In the genomic region with DNA sequence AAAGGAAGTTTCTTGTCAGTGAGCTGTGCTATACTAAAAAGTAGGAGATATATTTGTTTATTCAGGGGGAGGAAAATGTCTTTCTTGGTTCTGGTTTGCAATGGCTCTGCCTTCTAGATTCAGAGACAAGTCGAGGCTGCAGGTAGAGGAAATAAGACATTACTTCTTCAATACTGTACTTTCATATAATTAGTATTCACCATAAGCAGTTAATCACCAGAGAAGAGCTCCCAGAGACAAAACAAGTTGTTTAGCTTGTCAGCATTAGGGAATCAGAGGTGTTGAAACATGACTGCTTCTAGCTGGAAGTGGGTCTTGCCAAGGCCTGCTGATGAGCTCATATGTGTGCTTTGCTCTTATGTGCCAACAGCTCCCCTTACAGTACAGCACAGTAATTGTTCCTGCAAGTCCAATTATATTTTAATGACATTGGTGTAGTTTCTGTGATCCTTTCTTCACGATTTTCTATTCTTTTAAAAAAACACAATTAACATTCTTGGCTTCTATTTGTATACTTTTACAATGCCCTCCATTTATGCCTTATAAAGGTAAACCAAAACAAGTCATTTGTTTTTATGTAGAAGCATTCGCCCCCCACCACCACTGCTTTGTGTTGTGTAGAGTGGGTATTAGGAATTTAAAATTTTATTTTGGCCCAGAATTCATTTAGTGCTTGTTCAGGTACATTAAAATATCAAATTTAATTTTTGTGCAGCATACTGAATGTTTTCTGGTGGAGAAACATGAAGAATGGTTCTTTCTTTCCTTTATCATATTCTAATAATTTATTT, we compare ENCODE assay signal across 1 cellular context.
TF ChIP-seq lines count a peak whose summit lies in the region.

No MANE protein-coding gene starts in this region.

TF ChIP-seq in K562, 482 proteins besides CTCF, POLR2A, EP300 and RAD21 (continued from another document and continues in another):
- TF ChIP-seq, protein P1, sequence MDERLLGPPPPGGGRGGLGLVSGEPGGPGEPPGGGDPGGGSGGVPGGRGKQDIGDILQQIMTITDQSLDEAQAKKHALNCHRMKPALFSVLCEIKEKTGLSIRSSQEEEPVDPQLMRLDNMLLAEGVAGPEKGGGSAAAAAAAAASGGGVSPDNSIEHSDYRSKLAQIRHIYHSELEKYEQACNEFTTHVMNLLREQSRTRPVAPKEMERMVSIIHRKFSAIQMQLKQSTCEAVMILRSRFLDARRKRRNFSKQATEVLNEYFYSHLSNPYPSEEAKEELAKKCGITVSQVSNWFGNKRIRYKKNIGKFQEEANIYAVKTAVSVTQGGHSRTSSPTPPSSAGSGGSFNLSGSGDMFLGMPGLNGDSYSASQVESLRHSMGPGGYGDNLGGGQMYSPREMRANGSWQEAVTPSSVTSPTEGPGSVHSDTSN (CRISPR knock-in tag; IDR thresholded peaks at IDR 0.05; ENCODE audit: low read depth): no peak
- TF ChIP-seq, protein P1 (tag; conservative IDR thresholded peaks at IDR 0.05; ENCODE audit: low read depth): peak; percentile 85
- no peak for TF ChIP-seq KLF10 (CRISPR knock-in tag; IDR thresholded peaks at IDR 0.05)
- TF ChIP-seq GABPB2 (CRISPR knock-in tag; conservative IDR thresholded peaks at IDR 0.05): no peak
- TF ChIP-seq GABPA (tag; conservative IDR thresholded peaks at IDR 0.05; ENCODE audit: low read depth): no peak
- TF ChIP-seq, protein P2, sequence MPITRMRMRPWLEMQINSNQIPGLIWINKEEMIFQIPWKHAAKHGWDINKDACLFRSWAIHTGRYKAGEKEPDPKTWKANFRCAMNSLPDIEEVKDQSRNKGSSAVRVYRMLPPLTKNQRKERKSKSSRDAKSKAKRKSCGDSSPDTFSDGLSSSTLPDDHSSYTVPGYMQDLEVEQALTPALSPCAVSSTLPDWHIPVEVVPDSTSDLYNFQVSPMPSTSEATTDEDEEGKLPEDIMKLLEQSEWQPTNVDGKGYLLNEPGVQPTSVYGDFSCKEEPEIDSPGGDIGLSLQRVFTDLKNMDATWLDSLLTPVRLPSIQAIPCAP (CRISPR knock-in tag; IDR thresholded peaks at IDR 0.05; ENCODE audit: borderline replicate concordance): no peak
- no peak for TF ChIP-seq PRMT5 (CRISPR knock-in tag; IDR thresholded peaks at IDR 0.05)
- TF ChIP-seq HDGF (IDR thresholded peaks at IDR 0.05): no peak
- TF ChIP-seq CHD2 (IDR thresholded peaks at IDR 0.05; ENCODE audit: low read depth, low read length): no peak
- no peak for TF ChIP-seq ZFP1 (CRISPR knock-in tag; IDR thresholded peaks at IDR 0.05)
- TF ChIP-seq MTA1 (IDR thresholded peaks at IDR 0.05; ENCODE audit: borderline replicate concordance): no peak
- no peak for TF ChIP-seq HMGN3 (IDR thresholded peaks at IDR 0.05; ENCODE audit: borderline replicate concordance, extremely low read depth, insufficient read length, low read depth, low read length)
- TF ChIP-seq, protein P3, sequence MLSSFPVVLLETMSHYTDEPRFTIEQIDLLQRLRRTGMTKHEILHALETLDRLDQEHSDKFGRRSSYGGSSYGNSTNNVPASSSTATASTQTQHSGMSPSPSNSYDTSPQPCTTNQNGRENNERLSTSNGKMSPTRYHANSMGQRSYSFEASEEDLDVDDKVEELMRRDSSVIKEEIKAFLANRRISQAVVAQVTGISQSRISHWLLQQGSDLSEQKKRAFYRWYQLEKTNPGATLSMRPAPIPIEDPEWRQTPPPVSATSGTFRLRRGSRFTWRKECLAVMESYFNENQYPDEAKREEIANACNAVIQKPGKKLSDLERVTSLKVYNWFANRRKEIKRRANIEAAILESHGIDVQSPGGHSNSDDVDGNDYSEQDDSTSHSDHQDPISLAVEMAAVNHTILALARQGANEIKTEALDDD (IDR thresholded peaks at IDR 0.05): no peak
- no peak for TF ChIP-seq NFRKB (IDR thresholded peaks at IDR 0.05; ENCODE audit: low read depth)
- no peak for TF ChIP-seq KLF1 (tag; IDR thresholded peaks at IDR 0.05)
- TF ChIP-seq, protein P4, sequence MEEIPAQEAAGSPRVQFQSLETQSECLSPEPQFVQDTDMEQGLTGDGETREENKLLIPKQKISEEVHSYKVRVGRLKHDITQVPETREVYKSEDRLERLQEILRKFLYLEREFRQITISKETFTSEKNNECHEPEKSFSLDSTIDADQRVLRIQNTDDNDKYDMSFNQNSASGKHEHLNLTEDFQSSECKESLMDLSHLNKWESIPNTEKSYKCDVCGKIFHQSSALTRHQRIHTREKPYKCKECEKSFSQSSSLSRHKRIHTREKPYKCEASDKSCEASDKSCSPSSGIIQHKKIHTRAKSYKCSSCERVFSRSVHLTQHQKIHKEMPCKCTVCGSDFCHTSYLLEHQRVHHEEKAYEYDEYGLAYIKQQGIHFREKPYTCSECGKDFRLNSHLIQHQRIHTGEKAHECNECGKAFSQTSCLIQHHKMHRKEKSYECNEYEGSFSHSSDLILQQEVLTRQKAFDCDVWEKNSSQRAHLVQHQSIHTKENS (CRISPR knock-in tag; IDR thresholded peaks at IDR 0.05): no peak
- TF ChIP-seq FOXK2 (conservative IDR thresholded peaks at IDR 0.05 in 1 of 2, IDR thresholded peaks at IDR 0.05 in 1 of 2; ENCODE audit: low read depth in 2 of 2): no peak
- TF ChIP-seq HDAC3 (IDR thresholded peaks at IDR 0.05; ENCODE audit: borderline replicate concordance, partially characterized antibody): no peak
- peak; percentile 82 for TF ChIP-seq JUN (IDR thresholded peaks at IDR 0.05; ENCODE audit: borderline replicate concordance, low read depth, low read length)
- no peak for TF ChIP-seq JUN (CRISPR knock-in tag; IDR thresholded peaks at IDR 0.05; ENCODE audit: borderline replicate concordance)
- no peak for TF ChIP-seq ZNF212 (CRISPR knock-in tag; IDR thresholded peaks at IDR 0.05)
- no peak for TF ChIP-seq C11orf30 (IDR thresholded peaks at IDR 0.05; ENCODE audit: low read depth)
- TF ChIP-seq COPS2 (conservative IDR thresholded peaks at IDR 0.05): no peak
- TF ChIP-seq, protein P5, sequence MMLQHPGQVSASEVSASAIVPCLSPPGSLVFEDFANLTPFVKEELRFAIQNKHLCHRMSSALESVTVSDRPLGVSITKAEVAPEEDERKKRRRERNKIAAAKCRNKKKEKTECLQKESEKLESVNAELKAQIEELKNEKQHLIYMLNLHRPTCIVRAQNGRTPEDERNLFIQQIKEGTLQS (IDR thresholded peaks at IDR 0.05): peak; percentile 84
- TF ChIP-seq, protein P5 (CRISPR knock-in tag; conservative IDR thresholded peaks at IDR 0.05): 0 out of 2 replicates have a peak, but pooled peaks have one; percentile 48
- no peak for TF ChIP-seq HMG20B (CRISPR knock-in tag; IDR thresholded peaks at IDR 0.05)
- TF ChIP-seq, protein P6, sequence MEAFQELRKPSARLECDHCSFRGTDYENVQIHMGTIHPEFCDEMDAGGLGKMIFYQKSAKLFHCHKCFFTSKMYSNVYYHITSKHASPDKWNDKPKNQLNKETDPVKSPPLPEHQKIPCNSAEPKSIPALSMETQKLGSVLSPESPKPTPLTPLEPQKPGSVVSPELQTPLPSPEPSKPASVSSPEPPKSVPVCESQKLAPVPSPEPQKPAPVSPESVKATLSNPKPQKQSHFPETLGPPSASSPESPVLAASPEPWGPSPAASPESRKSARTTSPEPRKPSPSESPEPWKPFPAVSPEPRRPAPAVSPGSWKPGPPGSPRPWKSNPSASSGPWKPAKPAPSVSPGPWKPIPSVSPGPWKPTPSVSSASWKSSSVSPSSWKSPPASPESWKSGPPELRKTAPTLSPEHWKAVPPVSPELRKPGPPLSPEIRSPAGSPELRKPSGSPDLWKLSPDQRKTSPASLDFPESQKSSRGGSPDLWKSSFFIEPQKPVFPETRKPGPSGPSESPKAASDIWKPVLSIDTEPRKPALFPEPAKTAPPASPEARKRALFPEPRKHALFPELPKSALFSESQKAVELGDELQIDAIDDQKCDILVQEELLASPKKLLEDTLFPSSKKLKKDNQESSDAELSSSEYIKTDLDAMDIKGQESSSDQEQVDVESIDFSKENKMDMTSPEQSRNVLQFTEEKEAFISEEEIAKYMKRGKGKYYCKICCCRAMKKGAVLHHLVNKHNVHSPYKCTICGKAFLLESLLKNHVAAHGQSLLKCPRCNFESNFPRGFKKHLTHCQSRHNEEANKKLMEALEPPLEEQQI (IDR thresholded peaks at IDR 0.05): no peak
- TF ChIP-seq, protein P7, sequence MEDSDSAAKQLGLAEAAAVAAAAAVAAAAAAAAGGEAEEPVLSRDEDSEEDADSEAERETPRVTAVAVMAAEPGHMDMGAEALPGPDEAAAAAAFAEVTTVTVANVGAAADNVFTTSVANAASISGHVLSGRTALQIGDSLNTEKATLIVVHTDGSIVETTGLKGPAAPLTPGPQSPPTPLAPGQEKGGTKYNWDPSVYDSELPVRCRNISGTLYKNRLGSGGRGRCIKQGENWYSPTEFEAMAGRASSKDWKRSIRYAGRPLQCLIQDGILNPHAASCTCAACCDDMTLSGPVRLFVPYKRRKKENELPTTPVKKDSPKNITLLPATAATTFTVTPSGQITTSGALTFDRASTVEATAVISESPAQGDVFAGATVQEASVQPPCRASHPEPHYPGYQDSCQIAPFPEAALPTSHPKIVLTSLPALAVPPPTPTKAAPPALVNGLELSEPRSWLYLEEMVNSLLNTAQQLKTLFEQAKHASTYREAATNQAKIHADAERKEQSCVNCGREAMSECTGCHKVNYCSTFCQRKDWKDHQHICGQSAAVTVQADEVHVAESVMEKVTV (CRISPR knock-in tag; IDR thresholded peaks at IDR 0.05): peak; percentile 90
- no peak; the same call in 1 of the 2 replicates for TF ChIP-seq ETV1 (tag; conservative IDR thresholded peaks at IDR 0.05; ENCODE audit: low read depth)
- no peak for TF ChIP-seq KDM1A (IDR thresholded peaks at IDR 0.05)
- TF ChIP-seq, protein P8, sequence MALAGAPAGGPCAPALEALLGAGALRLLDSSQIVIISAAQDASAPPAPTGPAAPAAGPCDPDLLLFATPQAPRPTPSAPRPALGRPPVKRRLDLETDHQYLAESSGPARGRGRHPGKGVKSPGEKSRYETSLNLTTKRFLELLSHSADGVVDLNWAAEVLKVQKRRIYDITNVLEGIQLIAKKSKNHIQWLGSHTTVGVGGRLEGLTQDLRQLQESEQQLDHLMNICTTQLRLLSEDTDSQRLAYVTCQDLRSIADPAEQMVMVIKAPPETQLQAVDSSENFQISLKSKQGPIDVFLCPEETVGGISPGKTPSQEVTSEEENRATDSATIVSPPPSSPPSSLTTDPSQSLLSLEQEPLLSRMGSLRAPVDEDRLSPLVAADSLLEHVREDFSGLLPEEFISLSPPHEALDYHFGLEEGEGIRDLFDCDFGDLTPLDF (CRISPR knock-in tag; IDR thresholded peaks at IDR 0.05): no peak
- TF ChIP-seq, protein P9, sequence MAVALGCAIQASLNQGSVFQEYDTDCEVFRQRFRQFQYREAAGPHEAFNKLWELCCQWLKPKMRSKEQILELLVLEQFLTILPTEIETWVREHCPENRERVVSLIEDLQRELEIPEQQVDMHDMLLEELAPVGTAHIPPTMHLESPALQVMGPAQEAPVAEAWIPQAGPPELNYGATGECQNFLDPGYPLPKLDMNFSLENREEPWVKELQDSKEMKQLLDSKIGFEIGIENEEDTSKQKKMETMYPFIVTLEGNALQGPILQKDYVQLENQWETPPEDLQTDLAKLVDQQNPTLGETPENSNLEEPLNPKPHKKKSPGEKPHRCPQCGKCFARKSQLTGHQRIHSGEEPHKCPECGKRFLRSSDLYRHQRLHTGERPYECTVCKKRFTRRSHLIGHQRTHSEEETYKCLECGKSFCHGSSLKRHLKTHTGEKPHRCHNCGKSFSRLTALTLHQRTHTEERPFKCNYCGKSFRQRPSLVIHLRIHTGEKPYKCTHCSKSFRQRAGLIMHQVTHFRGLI (CRISPR knock-in tag; IDR thresholded peaks at IDR 0.05): no peak
- no peak for TF ChIP-seq TGIF2 (CRISPR knock-in tag; IDR thresholded peaks at IDR 0.05)
- TF ChIP-seq, protein P10, sequence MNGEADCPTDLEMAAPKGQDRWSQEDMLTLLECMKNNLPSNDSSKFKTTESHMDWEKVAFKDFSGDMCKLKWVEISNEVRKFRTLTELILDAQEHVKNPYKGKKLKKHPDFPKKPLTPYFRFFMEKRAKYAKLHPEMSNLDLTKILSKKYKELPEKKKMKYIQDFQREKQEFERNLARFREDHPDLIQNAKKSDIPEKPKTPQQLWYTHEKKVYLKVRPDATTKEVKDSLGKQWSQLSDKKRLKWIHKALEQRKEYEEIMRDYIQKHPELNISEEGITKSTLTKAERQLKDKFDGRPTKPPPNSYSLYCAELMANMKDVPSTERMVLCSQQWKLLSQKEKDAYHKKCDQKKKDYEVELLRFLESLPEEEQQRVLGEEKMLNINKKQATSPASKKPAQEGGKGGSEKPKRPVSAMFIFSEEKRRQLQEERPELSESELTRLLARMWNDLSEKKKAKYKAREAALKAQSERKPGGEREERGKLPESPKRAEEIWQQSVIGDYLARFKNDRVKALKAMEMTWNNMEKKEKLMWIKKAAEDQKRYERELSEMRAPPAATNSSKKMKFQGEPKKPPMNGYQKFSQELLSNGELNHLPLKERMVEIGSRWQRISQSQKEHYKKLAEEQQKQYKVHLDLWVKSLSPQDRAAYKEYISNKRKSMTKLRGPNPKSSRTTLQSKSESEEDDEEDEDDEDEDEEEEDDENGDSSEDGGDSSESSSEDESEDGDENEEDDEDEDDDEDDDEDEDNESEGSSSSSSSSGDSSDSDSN (IDR thresholded peaks at IDR 0.05; ENCODE audit: borderline replicate concordance in 1 of 2, low read depth in 2 of 2, low read length in 2 of 2): no peak
- no peak for TF ChIP-seq MCM7 (IDR thresholded peaks at IDR 0.05)
- TF ChIP-seq ZNF274 (IDR thresholded peaks at IDR 0.05; ENCODE audit: borderline replicate concordance, low read depth, low read length): no peak
- TF ChIP-seq ELF2 (CRISPR knock-in tag; IDR thresholded peaks at IDR 0.05): no peak
- TF ChIP-seq PRPF4 (IDR thresholded peaks at IDR 0.05; ENCODE audit: insufficient read depth, low read depth, low read length, poor library complexity, severe bottlenecking): no peak
- no peak for TF ChIP-seq TCF7L2 (IDR thresholded peaks at IDR 0.05; ENCODE audit: low read depth, low read length)
- TF ChIP-seq TEAD4 (IDR thresholded peaks at IDR 0.05; ENCODE audit: low read length): no peak
- TF ChIP-seq TEAD4 (CRISPR knock-in tag; IDR thresholded peaks at IDR 0.05; ENCODE audit: borderline replicate concordance): no peak
- peak; percentile 76 for TF ChIP-seq MEIS2 (IDR thresholded peaks at IDR 0.05; ENCODE audit: partially characterized antibody)
